In the genomic region with DNA sequence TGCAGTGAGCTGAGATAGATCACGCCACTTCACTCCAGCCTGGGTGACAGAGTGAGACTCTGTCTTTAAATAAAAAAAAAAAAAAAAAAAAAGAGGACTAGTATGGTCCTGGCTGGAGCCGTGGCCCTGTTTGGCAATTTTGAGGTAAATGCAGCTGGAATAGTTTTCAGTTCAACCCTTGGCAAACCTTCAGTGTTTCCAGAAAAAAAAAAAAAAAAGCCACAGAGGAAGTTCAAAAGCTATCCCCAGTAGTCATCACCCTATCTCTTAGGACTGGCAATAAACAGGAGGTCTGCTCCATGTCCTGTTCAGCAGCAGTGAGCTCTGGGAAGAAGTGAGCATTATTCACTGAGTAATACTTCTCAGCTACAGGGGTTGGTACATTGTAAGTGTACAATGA, we compare ENCODE assay signal across 14 cellular contexts. TPM values are rescaled to one million over a fixed set of nuclear protein-coding genes. Genes with fewer than 3 reads are reported as not detected.
DNase-seq lines count a peak whose midpoint lies in the region; ATAC-seq and TF ChIP-seq lines count a peak whose summit lies in the region.
"Had no signal": no experiment of that assay in that cellular context is flagged by ENCODE, and none has a peak within 500 bp of the region (broad histone marks: within the 10 kb centered on the region; RNA-seq: fewer than 3 reads in every experiment).

No MANE protein-coding gene starts in this region.

- H3K9me2 ChIP-seq in OCI-LY7 (ENCODE audit: insufficient read depth, low read length), result no peaks in the 10 kb centered on the region

- H4K20me1 ChIP-seq in OCI-LY7 (ENCODE audit: insufficient read depth, low read length), result no peaks in the 10 kb centered on the region

- TF ChIP-seq CTCF in cardiac fibroblast (IDR thresholded peaks at IDR 0.05; ENCODE audit: low read depth, low read length), result no peak
- no peak for TF ChIP-seq CTCF in tibial artery (IDR thresholded peaks at IDR 0.05)
- no peak for TF ChIP-seq CTCF in OCI-LY7 (conservative IDR thresholded peaks at IDR 0.05; ENCODE audit: low read length)
- no peak for TF ChIP-seq CTCF in GM20000 (IDR thresholded peaks at IDR 0.05; ENCODE audit: extremely low read depth, missing control alignments)

- H3K4me2 ChIP-seq in OCI-LY7 (ENCODE audit: low read length), result no peak overlapping the region
- H3K4me2 ChIP-seq: KMS-11 had no signal

- ATAC-seq in left colon (peak; percentile 53), HG02623 (IDR thresholded peaks at IDR 0.05; ENCODE audit: unreplicated experiment) (no peak)
- ATAC-seq: activated CD4-positive, alpha-beta T cell treated with anti-CD3 and anti-CD28 coated beads for 36 hours; stimulated activated naive CD8-positive, alpha-beta T cell treated with anti-CD3 and anti-CD28 coated beads, Interleukin-15, amount 100 ng/mL, for 72 hours had no signal

- no peaks in the 10 kb centered on the region for H3K79me2 ChIP-seq in OCI-LY7 (ENCODE audit: insufficient read depth, low read depth, low read length)

- H3K9me3 ChIP-seq in tibial artery, result no peaks in the 10 kb centered on the region
- no peaks in the 10 kb centered on the region for H3K9me3 ChIP-seq in OCI-LY7 (ENCODE audit: low read length)

- H2AFZ ChIP-seq in OCI-LY7 (ENCODE audit: low read length), result no peak overlapping the region

- CTCF ChIA-PET in OCI-LY7 (lab: Charles Lee; ENCODE audit: unreplicated experiment), result no interaction called here

- no TSS peak for BruUV-seq in OCI-LY7 (replicated peaks; lab: Mats Ljungman, UMichigan)

- H3K36me3 ChIP-seq in tibial artery, result no peaks in the 10 kb centered on the region
- no peaks in the 10 kb centered on the region for H3K36me3 ChIP-seq in OCI-LY7 (ENCODE audit: insufficient read depth, low read length)

- DNase-seq in HS-5 (ENCODE audit: low read depth), result peak; percentile 76
- DNase-seq in cardiac fibroblast (ENCODE audit: low read depth in 2 of 2), result peak; percentile 92 to 93
- DNase-seq in left colon, result no peak
- no peak for DNase-seq in tibial artery
- no peak for DNase-seq in OCI-LY7 (ENCODE audit: low spot score)
- DNase-seq in GM20000 (ENCODE audit: low spot score), result no peak
- DNase-seq: activated CD4-positive, alpha-beta T cell treated with anti-CD3 and anti-CD28 coated beads for 36 hours; activated gamma-delta T cell; DND-41; SHP77 treated with DMSO at 0.1 percent for 48 hours; stimulated activated CD4-positive, alpha-beta T cell treated with anti-CD3 and anti-CD28 coated beads, Interleukin-1b, Interleukin-23, amount 100 ng/mL, for 48 hours; stimulated activated naive CD8-positive, alpha-beta T cell treated with anti-CD3 and anti-CD28 coated beads, Interleukin-15, amount 100 ng/mL, for 72 hours had no signal

- H3K4me3 ChIP-seq in cardiac fibroblast (replicated peaks in 1 of 2; ENCODE audit: low read depth in 2 of 2, low read length in 2 of 2) (no peak overlapping the region), tibial artery (no peak overlapping the region), OCI-LY7 (ENCODE audit: low read depth, low read length, poor library complexity, severe bottlenecking) (no peak overlapping the region)

- no peaks in the 10 kb centered on the region for H3K27me3 ChIP-seq in tibial artery

- intact Hi-C loops in left colon (cut with DNase I, micrococcal nuclease), result no loop called here
- intact Hi-C loops in tibial artery (cut with DNase I; ENCODE audit: low total_unique reads), result no loop called here
- intact Hi-C loops in OCI-LY7 (cut with micrococcal nuclease; ENCODE audit: unreplicated experiment), result no loop called here

- POLR2A ChIA-PET in OCI-LY7 (lab: Charles Lee), result interaction anchor here (0.6 kb wide), 1 partner anchor 91 kb away, joined by 7 read pairs; no protein-coding TSS in a partner anchor

- H3K4me1 ChIP-seq in tibial artery (peaks cover 0 to 36% (median 26%) of the 10 kb centered on the region in 4 donors), OCI-LY7 (ENCODE audit: insufficient read depth, low read length, poor library complexity, severe bottlenecking) (no peaks in the 10 kb centered on the region)

- H3K27ac ChIP-seq in tibial artery (peak overlapping the region; percentile 36 to 51), OCI-LY7 (ENCODE audit: low read depth, low read length, poor library complexity, severe bottlenecking) (no peak overlapping the region)
- H3K27ac ChIP-seq: KMS-11 had no signal

RNA-seq across cellular contexts. Expression of gene ERRFI1, which starts 56.8 kb away (rescaled TPM):
- total RNA-seq in left colon (10 to 100 TPM; 37.2 to 57.8 TPM), OCI-LY7 (2022) (not detected in 2 replicates)
- not detected in 2 replicates for total RNA-seq in OCI-LY7 (2014; rRNA removed; shearing (Covaris generic))

Comparison
In these comparisons a context has a peak if more than half of its experiments do, and no peak if none do; other contexts are left out.
1. DNase-seq: peak in HS-5 (single experiment) and cardiac fibroblast (2 of 2); none in left colon (0 of 2), tibial artery (0 of 2), OCI-LY7 (single experiment) and GM20000 (single experiment).
2. RNA of gene ERRFI1, which starts 56.8 kb away (total RNA-seq): 37.2 to 57.8 TPM in left colon; not detected in OCI-LY7; every median in the first group is over 10 times any median in the second.